ENCODE assay signal across 34 cellular contexts in genomic region chr1:164226977-164227376, GRCh38.
"Had no signal": no experiment of that assay in that cellular context is flagged by ENCODE, and none has a peak within 500 bp of the region (broad histone marks: within the 10 kb centered on the region; RNA-seq: fewer than 3 reads in every experiment).

No MANE protein-coding gene starts in this region.

- H3K4me3 ChIP-seq: MG63 had no signal

- H3K9me3 ChIP-seq: MG63 had no signal

- DNase-seq: Kasumi-1, MG63, MM.1S, MV-4-11, NCI-H1048, NCI-H1092, NCI-H1092 treated with DMSO at 0.1 percent for 48 hours, NCI-H1105, NCI-H1105 treated with DMSO at 0.1 percent for 48 hours, NCI-H1417, NCI-H1417 treated with DMSO at 0.1 percent for 48 hours, NCI-H1436, NCI-H1436 treated with DMSO at 0.1 percent for 48 hours, NCI-H146, NCI-H1694, NCI-H1694 treated with DMSO at 0.1 percent for 48 hours, NCI-H187, NCI-H187 treated with DMSO at 0.1 percent for 48 hours, NCI-H1930, NCI-H2029, NCI-H2029 treated with DMSO at 0.1 percent for 48 hours, NCI-H2081, NCI-H2081 treated with DMSO at 0.1 percent for 48 hours, NCI-H2107, NCI-H2171, NCI-H2171 treated with DMSO at 0.1 percent for 48 hours, NCI-H2227 treated with DMSO at 0.1 percent for 48 hours, NCI-H226, NCI-H345, NCI-H446, NCI-H446 treated with DMSO at 0.1 percent for 48 hours, NCI-H510A, NCI-H510A treated with DMSO at 0.1 percent for 48 hours, NCI-H526 had no signal

- H3K36me3 ChIP-seq: MG63 had no signal

- H3K27me3 ChIP-seq: MG63 had no signal
